ENCODE assay signal across 8 cellular contexts in the genomic region with DNA sequence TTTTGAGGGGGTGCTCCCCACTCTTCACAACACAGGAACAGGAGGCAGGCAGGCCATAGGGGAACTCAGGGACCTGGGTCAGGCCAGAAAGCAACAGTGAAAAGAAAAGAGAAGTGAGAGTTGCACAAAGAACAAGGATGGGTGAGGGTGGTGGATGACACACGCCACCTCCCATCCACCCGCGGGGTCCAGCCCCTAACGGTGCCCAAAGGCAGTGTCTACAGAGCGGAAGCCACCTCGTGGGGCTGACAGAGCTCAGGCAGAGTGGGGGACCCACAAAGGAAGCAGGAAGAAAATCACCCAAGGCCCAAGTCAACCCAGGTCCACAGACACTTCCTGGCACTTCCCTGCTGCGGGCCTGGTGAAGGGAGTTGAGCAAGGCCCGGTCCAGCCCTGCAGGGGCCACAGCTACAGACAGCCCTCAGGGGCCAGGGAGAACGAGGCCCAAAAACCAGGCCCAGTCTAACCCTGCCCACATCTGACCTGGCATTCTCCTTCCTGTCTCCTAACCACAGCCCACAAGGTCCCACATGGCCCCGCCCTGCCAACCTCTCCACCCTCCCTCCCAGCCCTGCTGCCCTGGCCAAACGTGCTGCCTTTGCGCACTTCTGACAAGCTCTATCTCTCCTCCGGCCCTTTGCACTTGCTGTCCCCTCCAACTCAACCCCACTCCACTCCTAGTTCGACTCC. TPM values are rescaled to one million over a fixed set of nuclear protein-coding genes. Genes with fewer than 3 reads are reported as not detected.
DNase-seq lines count a peak whose midpoint lies in the region; ATAC-seq, FAIRE-seq and TF ChIP-seq lines count a peak whose summit lies in the region.

No MANE protein-coding gene starts in this region.

- H3K79me2 ChIP-seq in GM23338 (replicated peaks; ENCODE audit: insufficient read depth), result peaks cover 49% of the 10 kb centered on the region

- no peaks in the 10 kb centered on the region for H3F3A ChIP-seq in GM23338 (replicated peaks; ENCODE audit: low read depth)

- peaks cover 3% of the 10 kb centered on the region for H4K20me1 ChIP-seq in GM23338 (replicated peaks; ENCODE audit: insufficient read depth)

- TF ChIP-seq POLR2A in GM12891 (IDR thresholded peaks at IDR 0.05; ENCODE audit: low read depth, low read length), result peak; percentile 78

- 0 out of 2 replicates have a peak overlapping the region, but pooled peaks have one; percentile 26 for H3K27ac ChIP-seq in GM23338 (ENCODE audit: low read depth)

- intact Hi-C loops in left ventricle myocardium superior (cut with micrococcal nuclease), result no loop called here

- H2AFZ ChIP-seq in GM23338, result no peak overlapping the region

- H3K4me1 Mint-ChIP-seq in GM23338, result peaks cover 29% of the 10 kb centered on the region

- H3K27ac Mint-ChIP-seq in GM23338, result peak overlapping the region; percentile 13; the same call in 1 of the 2 replicates

- H3K9me2 ChIP-seq in GM23338 (ENCODE audit: insufficient read depth), result no peaks in the 10 kb centered on the region

- H3K27me3 ChIP-seq in GM23338 (ENCODE audit: insufficient read depth), result peaks cover 4% of the 10 kb centered on the region; the same call in 1 of the 2 replicates

- ATAC-seq in GM23338 (no peak; the same call in 2 of the 3 replicates), left ventricle myocardium superior (peak; percentile 79)

- peak; percentile 94 for FAIRE-seq in GM12891 (lab: Jason Lieb, UNC)

- peak; percentile 77 for DNase-seq in GM12891 (ENCODE audit: insufficient read length, low spot score)
- no peak for DNase-seq in GM23338 (ENCODE audit: low spot score)
- peak; percentile 26 for DNase-seq in M059J (ENCODE audit: low read depth)
- DNase-seq in activated CD8-positive, alpha-beta memory T cell treated with anti-CD3 and anti-CD28 coated beads for 24 hours, result peak; percentile 84
- DNase-seq in left ventricle myocardium superior, result peak; percentile 54
- peak; percentile 79 for DNase-seq in stimulated activated CD8-positive, alpha-beta memory T cell treated with anti-CD3 and anti-CD28 coated beads, Interleukin-4, amount 100 ng/mL, for 48 hours
- DNase-seq in OCI-M2 (lab: John Stamatoyannopoulos, UW; ENCODE audit: unreplicated experiment), result no peak
- DNase-seq in DMS114 treated with DMSO at 0.1 percent for 48 hours (lab: John Stamatoyannopoulos, UW; ENCODE audit: unreplicated experiment), result no peak

- H3K4me1 ChIP-seq in GM23338 (ENCODE audit: insufficient read depth), result 0 out of 2 replicates have a peak, but pooled peaks cover 12% of the 10 kb centered on the region

- H3K4me2 ChIP-seq in GM23338, result no peak overlapping the region

- H3K36me3 ChIP-seq in GM23338 (ENCODE audit: insufficient read depth), result peaks cover 3% of the 10 kb centered on the region; the same call in 1 of the 2 replicates

- H3K36me3 Mint-ChIP-seq in GM23338 (ENCODE audit: low read depth), result peaks cover 3% of the 10 kb centered on the region; the same call in 1 of the 3 replicates

- TF ChIP-seq CTCF in GM23338 (conservative IDR thresholded peaks at IDR 0.05; ENCODE audit: low read depth in 2 of 2), result no peak

- peaks cover 14% of the 10 kb centered on the region for H3K27me3 Mint-ChIP-seq in GM23338 (ENCODE audit: insufficient read depth, low read depth, poor library complexity)

- H3K4me3 ChIP-seq in GM23338, result no peak overlapping the region

- H3K4me3 Mint-ChIP-seq in GM23338, result no peak overlapping the region

- no peaks in the 10 kb centered on the region for H3K9me3 Mint-ChIP-seq in GM23338

TF ChIP-seq in GM12891, 5 proteins besides CTCF, POLR2A, EP300 and RAD21:
- TF ChIP-seq TAF1 (IDR thresholded peaks at IDR 0.05; ENCODE audit: low read depth, low read length) (peak; percentile 48; the same call in 1 of the 2 replicates), POU2F2 (IDR thresholded peaks at IDR 0.05; ENCODE audit: low read depth, low read length) (peak; percentile 71; the same call in 1 of the 2 replicates), PAX5 (IDR thresholded peaks at IDR 0.05; ENCODE audit: insufficient read depth, low read length, severe bottlenecking) (no peak), POLR2AphosphoS5 (IDR thresholded peaks at IDR 0.05; ENCODE audit: low read depth, low read length) (no peak), SPI1 (IDR thresholded peaks at IDR 0.05; ENCODE audit: low read depth, low read length) (peak; percentile 99)

TF ChIP-seq in GM23338, 12 proteins besides CTCF, POLR2A, EP300 and RAD21 (continues in another document):
- TF ChIP-seq STAT1 (IDR thresholded peaks at IDR 0.05; ENCODE audit: unreplicated experiment) (no peak), ETS1 (IDR thresholded peaks at IDR 0.05) (no peak), EZH2 (IDR thresholded peaks at IDR 0.05; ENCODE audit: low read depth, unreplicated experiment) (no peak), NANOG (IDR thresholded peaks at IDR 0.05; ENCODE audit: borderline replicate concordance) (no peak), EZH2phosphoT487 (IDR thresholded peaks at IDR 0.05; ENCODE audit: unreplicated experiment) (no peak), ZNF114 (CRISPR knock-in tag; IDR thresholded peaks at IDR 0.05) (no peak), ZNF331 (CRISPR knock-in tag; IDR thresholded peaks at IDR 0.05; ENCODE audit: low read depth) (no peak), REST (IDR thresholded peaks at IDR 0.05; ENCODE audit: unreplicated experiment) (no peak), POLR2AphosphoS5 (IDR thresholded peaks at IDR 0.05; ENCODE audit: low read depth) (no peak)

RNA-seq across cellular contexts. Expression of gene NUP210, which starts 5.9 kb away (rescaled TPM):
- polyA plus RNA-seq in GM12891 (2012; ENCODE audit: low read depth, missing spikeins), result 43.7 TPM
- total RNA-seq in GM23338 (2014; rRNA removed; shearing (Covaris generic)), result 72.7 and 73.9 TPM in 2 replicates
- polyA plus RNA-seq in GM23338 (2016; fragmentation: Nextera tagmentation; extraction: Ambion mirVana), result 13.8 and 14.1 TPM in 2 replicates
- total RNA-seq in M059J (2014; rRNA removed; shearing (Covaris generic)), result 3.5 and 8.5 TPM in 2 replicates
- total RNA-seq in left ventricle myocardium superior, result 3.9 TPM

Comparison
In these comparisons a context has a peak if more than half of its experiments do, and no peak if none do; other contexts are left out.
1. DNase-seq: peak in GM12891 (single experiment), M059J (single experiment), activated CD8-positive, alpha-beta memory T cell treated with anti-CD3 and anti-CD28 coated beads for 24 hours (single experiment), left ventricle myocardium superior (single experiment) and stimulated activated CD8-positive, alpha-beta memory T cell treated with anti-CD3 and anti-CD28 coated beads, Interleukin-4, amount 100 ng/mL, for 48 hours (single experiment); none in GM23338 (single experiment), OCI-M2 (single experiment) and DMS114 treated with DMSO at 0.1 percent for 48 hours (single experiment).